11 cellular contexts compared by ENCODE assay signal in genomic region chr12:89765959-89766824, GRCh38. TPM values are rescaled to one million over a fixed set of nuclear protein-coding genes. Genes with fewer than 3 reads are reported as not detected.
A peak's percentile ranks its signal among the peaks of the same experiment; 100 is the strongest.
DNase-seq lines count a peak whose midpoint lies in the region; ATAC-seq and TF ChIP-seq lines count a peak whose summit lies in the region.
"Had no signal": no experiment of that assay in that cellular context is flagged by ENCODE, and none has a peak within 500 bp of the region (broad histone marks: within the 10 kb centered on the region; RNA-seq: fewer than 3 reads in every experiment).

No MANE protein-coding gene starts in this region.

- H3K27me3 Mint-ChIP-seq in mesothelial cell of epicardium (ENCODE audit: low read depth) (no peaks in the 10 kb centered on the region), immature natural killer cell (ENCODE audit: low read depth in 3 of 3) (peaks cover 0 to 4% (median 2%) of the 10 kb centered on the region in 3 donors)

- WGBS in right cardiac atrium = 84% methylated on average over 3 of the region's 3 CpGs
- 79 to 83% methylated on average over 3 of the region's 3 CpGs for WGBS in tibial nerve, 2 donors

- TF ChIP-seq EP300 in tibial nerve (IDR thresholded peaks at IDR 0.05) = no peak

- H3K9me3 Mint-ChIP-seq in mesothelial cell of epicardium = peaks cover 6% of the 10 kb centered on the region
- no peaks in the 10 kb centered on the region for H3K9me3 Mint-ChIP-seq in immature natural killer cell

- H3K27me3 ChIP-seq in right cardiac atrium (ENCODE audit: control insufficient read depth, insufficient read depth) (no peaks in the 10 kb centered on the region), tibial nerve (no peaks in the 10 kb centered on the region)

- H3K36me3 Mint-ChIP-seq in mesothelial cell of epicardium = no peaks in the 10 kb centered on the region
- peaks cover 0 to 7% (median 0%) of the 10 kb centered on the region in 3 donors for H3K36me3 Mint-ChIP-seq in immature natural killer cell

- ATAC-seq in GM19025 (IDR thresholded peaks at IDR 0.05; ENCODE audit: low read depth, unreplicated experiment) (peak; percentile 81), GM21737 (IDR thresholded peaks at IDR 0.05; ENCODE audit: unreplicated experiment) (peak; percentile 72), HG03280 (IDR thresholded peaks at IDR 0.05; ENCODE audit: unreplicated experiment) (peak; percentile 71), right cardiac atrium (no peak)
- ATAC-seq: sciatic nerve had no signal

- H3K9me3 ChIP-seq in right cardiac atrium (ENCODE audit: control insufficient read depth, low read length) (no peaks in the 10 kb centered on the region), tibial nerve (no peaks in the 10 kb centered on the region)

- H3K27ac ChIP-seq in right cardiac atrium (ENCODE audit: low read length) (no peak overlapping the region), tibial nerve (no peak overlapping the region)

- no peak overlapping the region for H3K4me3 Mint-ChIP-seq in mesothelial cell of epicardium
- no peak overlapping the region for H3K4me3 Mint-ChIP-seq in immature natural killer cell

- no peak for TF ChIP-seq POLR2A in tibial nerve (IDR thresholded peaks at IDR 0.05)

- H3K4me1 ChIP-seq in right cardiac atrium (ENCODE audit: control insufficient read depth, insufficient read depth, low read length) (no peaks in the 10 kb centered on the region), tibial nerve (no peaks in the 10 kb centered on the region)

- no peak for TF ChIP-seq CTCF in mesothelial cell of epicardium (IDR thresholded peaks at IDR 0.05; ENCODE audit: unreplicated experiment)
- TF ChIP-seq CTCF in tibial nerve (IDR thresholded peaks at IDR 0.05) = no peak

- H3K4me3 ChIP-seq in right cardiac atrium (ENCODE audit: low read length) = no peak overlapping the region
- no peak overlapping the region for H3K4me3 ChIP-seq in tibial nerve

- peak overlapping the region; percentile 5 for H3K27ac Mint-ChIP-seq in mesothelial cell of epicardium
- H3K27ac Mint-ChIP-seq in immature natural killer cell = peak overlapping the region in 3 of 6 donors; percentile 45 to 72 (median 45)
- H3K27ac Mint-ChIP-seq: activated T-helper 2 cell treated with anti-CD3 and anti-CD28 coated beads, Interferon-gamma antibody, Interleukin-2, Interleukin-4, amounts not matched to agents 10 μg/mL and 5 μg/mL and 100 μg/mL, durations not matched to agents 14 hours and 24 hours and 36 hours had no signal

- intact Hi-C loops in right cardiac atrium (cut with DNase I) = no loop called here

- DNase-seq in mesothelial cell of epicardium (ENCODE audit: low spot score in 2 of 2, unreplicated experiment in 2 of 2) (no peak), right cardiac atrium (no peak), immature natural killer cell (no peak), NCI-H2171 treated with DMSO at 0.1 percent for 48 hours (lab: John Stamatoyannopoulos, UW) (no peak), tibial nerve (ENCODE audit: low spot score in 2 of 2) (no peak)
- DNase-seq: GOT3 had no signal

- H3K4me1 Mint-ChIP-seq in mesothelial cell of epicardium = peaks cover 17% of the 10 kb centered on the region
- H3K4me1 Mint-ChIP-seq in immature natural killer cell = peaks cover 36 to 41% of the 10 kb centered on the region in 2 donors

- H3K36me3 ChIP-seq in tibial nerve = no peaks in the 10 kb centered on the region

RNA-seq across cellular contexts. Expression of gene ATP2B1, which starts 57.6 kb away (rescaled TPM):
- 124 to 140 TPM (median 131 TPM) in 3 replicates for total RNA-seq in mesothelial cell of epicardium
- total RNA-seq in right cardiac atrium = 10 to 100 TPM; 13.0 to 19.0 (median 16.6) TPM
- polyA plus RNA-seq in right cardiac atrium = 6.1 TPM
- 10 to 100 TPM; 15.6 to 29.5 (median 17.8) TPM for polyA plus RNA-seq in immature natural killer cell
- 10 to 100 TPM; 21.9 to 47.7 (median 42.1) TPM for total RNA-seq in tibial nerve

Comparison
In these comparisons a context has a peak if more than half of its experiments do, and no peak if none do; other contexts are left out.
1. ATAC-seq: peak in GM19025 (single experiment), GM21737 (single experiment) and HG03280 (single experiment); none in right cardiac atrium (0 of 2).